In the genomic region with DNA sequence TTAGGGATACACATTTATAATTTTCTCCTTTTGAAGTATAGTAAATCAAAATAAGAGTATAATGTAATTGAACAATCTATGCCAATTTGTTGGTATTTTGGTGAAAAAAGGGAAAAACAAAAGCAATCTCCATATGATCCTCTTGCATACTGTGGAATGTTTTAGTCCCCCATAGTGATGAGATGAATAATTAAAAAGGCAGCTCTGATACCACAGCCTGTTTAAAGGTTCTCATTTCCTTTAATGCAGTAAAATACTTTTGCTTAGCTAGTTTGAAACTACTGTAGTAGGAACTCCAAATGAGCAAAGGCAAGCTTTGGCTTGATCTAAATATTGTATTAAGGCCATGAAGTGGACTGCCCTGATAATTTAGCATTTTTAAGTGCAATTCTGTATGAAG, we compare ENCODE assay signal across 1 cellular context.
TF ChIP-seq lines count a peak whose summit lies in the region.

No MANE protein-coding gene starts in this region.

TF ChIP-seq in IMR-90, 13 proteins besides CTCF, POLR2A, EP300 and RAD21:
- TF ChIP-seq RCOR1 (IDR thresholded peaks at IDR 0.05; ENCODE audit: insufficient replicate concordance, low read length): no peak
- TF ChIP-seq RFX5 (IDR thresholded peaks at IDR 0.05; ENCODE audit: low read depth, low read length): no peak
- TF ChIP-seq MAZ (IDR thresholded peaks at IDR 0.05; ENCODE audit: borderline replicate concordance, low read depth, low read length): no peak
- TF ChIP-seq, protein P1, sequence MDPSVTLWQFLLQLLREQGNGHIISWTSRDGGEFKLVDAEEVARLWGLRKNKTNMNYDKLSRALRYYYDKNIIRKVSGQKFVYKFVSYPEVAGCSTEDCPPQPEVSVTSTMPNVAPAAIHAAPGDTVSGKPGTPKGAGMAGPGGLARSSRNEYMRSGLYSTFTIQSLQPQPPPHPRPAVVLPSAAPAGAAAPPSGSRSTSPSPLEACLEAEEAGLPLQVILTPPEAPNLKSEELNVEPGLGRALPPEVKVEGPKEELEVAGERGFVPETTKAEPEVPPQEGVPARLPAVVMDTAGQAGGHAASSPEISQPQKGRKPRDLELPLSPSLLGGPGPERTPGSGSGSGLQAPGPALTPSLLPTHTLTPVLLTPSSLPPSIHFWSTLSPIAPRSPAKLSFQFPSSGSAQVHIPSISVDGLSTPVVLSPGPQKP (IDR thresholded peaks at IDR 0.05; ENCODE audit: borderline replicate concordance, low read depth, low read length): no peak
- no peak for TF ChIP-seq NFE2L2 (IDR thresholded peaks at IDR 0.05; ENCODE audit: low read depth, low read length)
